In genomic region chr11:66311965-66312548, GRCh38 we compare ENCODE assay signal across 1 cellular context.
TF ChIP-seq lines count a peak whose summit lies in the region.

No MANE protein-coding gene starts in this region.

TF ChIP-seq in K562, 482 proteins besides CTCF, POLR2A, EP300 and RAD21 (continued from another document and continues in another):
- TF ChIP-seq ZNF830 (CRISPR knock-in tag; IDR thresholded peaks at IDR 0.05) (no peak), ZNF174 (CRISPR knock-in tag; IDR thresholded peaks at IDR 0.05) (no peak), TEAD2 (tag; IDR thresholded peaks at IDR 0.05) (no peak), HDAC1 (IDR thresholded peaks at IDR 0.05) (peak in 1 of 2 experiments; percentile 93; a peak in 2 of 4 replicates), ZNF3 (CRISPR knock-in tag; IDR thresholded peaks at IDR 0.05) (no peak), CCNT2 (IDR thresholded peaks at IDR 0.05; ENCODE audit: borderline replicate concordance, extremely low read depth, insufficient read length, low read depth, low read length) (peak; percentile 34), MCM3 (IDR thresholded peaks at IDR 0.05) (no peak), ZNF217 (CRISPR knock-in tag; IDR thresholded peaks at IDR 0.05) (no peak), HMGN3 (IDR thresholded peaks at IDR 0.05; ENCODE audit: borderline replicate concordance, extremely low read depth, insufficient read length, low read depth, low read length) (peak; percentile 80), ZNF785 (CRISPR knock-in tag; IDR thresholded peaks at IDR 0.05) (no peak), RAD51 (IDR thresholded peaks at IDR 0.05; ENCODE audit: borderline replicate concordance, low read depth) (no peak), FIP1L1 (IDR thresholded peaks at IDR 0.05; ENCODE audit: low read depth, low read length, poor library complexity, severe bottlenecking) (no peak), ZFP91 (CRISPR knock-in tag; IDR thresholded peaks at IDR 0.05) (no peak), ZKSCAN3 (CRISPR knock-in tag; IDR thresholded peaks at IDR 0.05) (no peak), RB1 (IDR thresholded peaks at IDR 0.05; ENCODE audit: low read depth) (peak; percentile 59), CSDE1 (IDR thresholded peaks at IDR 0.05) (no peak), ZNF717 (CRISPR knock-in tag; IDR thresholded peaks at IDR 0.05) (no peak), TCFL5 (CRISPR knock-in tag; conservative IDR thresholded peaks at IDR 0.05) (no peak), ZMIZ1 (IDR thresholded peaks at IDR 0.05; ENCODE audit: low read depth in 2 of 2, low read length in 2 of 2) (0 out of 4 replicates have a peak, but pooled peaks of 1 of the 2 experiments have one; percentile 7), SPI1 (IDR thresholded peaks at IDR 0.05; ENCODE audit: borderline replicate concordance, low read depth, low read length) (no peak), ZNF76 (CRISPR knock-in tag; IDR thresholded peaks at IDR 0.05; ENCODE audit: borderline replicate concordance) (no peak), NCOR1 (IDR thresholded peaks at IDR 0.05) (no peak), CREM (IDR thresholded peaks at IDR 0.05; ENCODE audit: low read depth) (no peak; the same call in 1 of the 2 replicates), ZNF41 (CRISPR knock-in tag; conservative IDR thresholded peaks at IDR 0.05) (no peak), CREB1 (IDR thresholded peaks at IDR 0.05) (no peak; the same call in 1 of the 2 replicates), CREB1 (CRISPR knock-in tag; IDR thresholded peaks at IDR 0.05) (peak; percentile 71), ZFP1 (CRISPR knock-in tag; IDR thresholded peaks at IDR 0.05) (no peak), TGIF2 (CRISPR knock-in tag; IDR thresholded peaks at IDR 0.05) (no peak; the same call in 1 of the 2 replicates), POLR3A (IDR thresholded peaks at IDR 0.05; ENCODE audit: borderline replicate concordance, extremely low read depth, insufficient read depth, insufficient read length) (no peak), SOX6 (IDR thresholded peaks at IDR 0.05) (no peak), CBX5 (IDR thresholded peaks at IDR 0.05; ENCODE audit: borderline replicate concordance, low read depth) (no peak), ZNF232 (CRISPR knock-in tag; IDR thresholded peaks at IDR 0.05) (no peak), GABPB2 (CRISPR knock-in tag; conservative IDR thresholded peaks at IDR 0.05) (no peak), SIN3B (IDR thresholded peaks at IDR 0.05; ENCODE audit: low read depth) (no peak), TRIM28 (IDR thresholded peaks at IDR 0.05) (no peak), RREB1 (CRISPR knock-in tag; IDR thresholded peaks at IDR 0.05) (no peak), UBTF (IDR thresholded peaks at IDR 0.05; ENCODE audit: borderline replicate concordance in 1 of 2, low read depth in 2 of 2, low read length in 2 of 2) (no peak), FOSL1 (tag; conservative IDR thresholded peaks at IDR 0.05) (no peak), SRSF9 (IDR thresholded peaks at IDR 0.05; ENCODE audit: borderline replicate concordance, low read depth, low read length) (no peak), ZNF780A (CRISPR knock-in tag; IDR thresholded peaks at IDR 0.05) (no peak)
- TF ChIP-seq, protein P1, sequence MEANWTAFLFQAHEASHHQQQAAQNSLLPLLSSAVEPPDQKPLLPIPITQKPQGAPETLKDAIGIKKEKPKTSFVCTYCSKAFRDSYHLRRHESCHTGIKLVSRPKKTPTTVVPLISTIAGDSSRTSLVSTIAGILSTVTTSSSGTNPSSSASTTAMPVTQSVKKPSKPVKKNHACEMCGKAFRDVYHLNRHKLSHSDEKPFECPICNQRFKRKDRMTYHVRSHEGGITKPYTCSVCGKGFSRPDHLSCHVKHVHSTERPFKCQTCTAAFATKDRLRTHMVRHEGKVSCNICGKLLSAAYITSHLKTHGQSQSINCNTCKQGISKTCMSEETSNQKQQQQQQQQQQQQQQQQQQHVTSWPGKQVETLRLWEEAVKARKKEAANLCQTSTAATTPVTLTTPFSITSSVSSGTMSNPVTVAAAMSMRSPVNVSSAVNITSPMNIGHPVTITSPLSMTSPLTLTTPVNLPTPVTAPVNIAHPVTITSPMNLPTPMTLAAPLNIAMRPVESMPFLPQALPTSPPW (CRISPR knock-in tag; IDR thresholded peaks at IDR 0.05) = peak; percentile 59
- TF ChIP-seq, protein P2, sequence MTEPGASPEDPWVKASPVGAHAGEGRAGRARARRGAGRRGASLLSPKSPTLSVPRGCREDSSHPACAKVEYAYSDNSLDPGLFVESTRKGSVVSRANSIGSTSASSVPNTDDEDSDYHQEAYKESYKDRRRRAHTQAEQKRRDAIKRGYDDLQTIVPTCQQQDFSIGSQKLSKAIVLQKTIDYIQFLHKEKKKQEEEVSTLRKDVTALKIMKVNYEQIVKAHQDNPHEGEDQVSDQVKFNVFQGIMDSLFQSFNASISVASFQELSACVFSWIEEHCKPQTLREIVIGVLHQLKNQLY (CRISPR knock-in tag; conservative IDR thresholded peaks at IDR 0.05) = no peak
- TF ChIP-seq, protein P3, sequence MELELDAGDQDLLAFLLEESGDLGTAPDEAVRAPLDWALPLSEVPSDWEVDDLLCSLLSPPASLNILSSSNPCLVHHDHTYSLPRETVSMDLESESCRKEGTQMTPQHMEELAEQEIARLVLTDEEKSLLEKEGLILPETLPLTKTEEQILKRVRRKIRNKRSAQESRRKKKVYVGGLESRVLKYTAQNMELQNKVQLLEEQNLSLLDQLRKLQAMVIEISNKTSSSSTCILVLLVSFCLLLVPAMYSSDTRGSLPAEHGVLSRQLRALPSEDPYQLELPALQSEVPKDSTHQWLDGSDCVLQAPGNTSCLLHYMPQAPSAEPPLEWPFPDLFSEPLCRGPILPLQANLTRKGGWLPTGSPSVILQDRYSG (tag; conservative IDR thresholded peaks at IDR 0.05; ENCODE audit: low read depth) = no peak
- TF ChIP-seq, protein P4, sequence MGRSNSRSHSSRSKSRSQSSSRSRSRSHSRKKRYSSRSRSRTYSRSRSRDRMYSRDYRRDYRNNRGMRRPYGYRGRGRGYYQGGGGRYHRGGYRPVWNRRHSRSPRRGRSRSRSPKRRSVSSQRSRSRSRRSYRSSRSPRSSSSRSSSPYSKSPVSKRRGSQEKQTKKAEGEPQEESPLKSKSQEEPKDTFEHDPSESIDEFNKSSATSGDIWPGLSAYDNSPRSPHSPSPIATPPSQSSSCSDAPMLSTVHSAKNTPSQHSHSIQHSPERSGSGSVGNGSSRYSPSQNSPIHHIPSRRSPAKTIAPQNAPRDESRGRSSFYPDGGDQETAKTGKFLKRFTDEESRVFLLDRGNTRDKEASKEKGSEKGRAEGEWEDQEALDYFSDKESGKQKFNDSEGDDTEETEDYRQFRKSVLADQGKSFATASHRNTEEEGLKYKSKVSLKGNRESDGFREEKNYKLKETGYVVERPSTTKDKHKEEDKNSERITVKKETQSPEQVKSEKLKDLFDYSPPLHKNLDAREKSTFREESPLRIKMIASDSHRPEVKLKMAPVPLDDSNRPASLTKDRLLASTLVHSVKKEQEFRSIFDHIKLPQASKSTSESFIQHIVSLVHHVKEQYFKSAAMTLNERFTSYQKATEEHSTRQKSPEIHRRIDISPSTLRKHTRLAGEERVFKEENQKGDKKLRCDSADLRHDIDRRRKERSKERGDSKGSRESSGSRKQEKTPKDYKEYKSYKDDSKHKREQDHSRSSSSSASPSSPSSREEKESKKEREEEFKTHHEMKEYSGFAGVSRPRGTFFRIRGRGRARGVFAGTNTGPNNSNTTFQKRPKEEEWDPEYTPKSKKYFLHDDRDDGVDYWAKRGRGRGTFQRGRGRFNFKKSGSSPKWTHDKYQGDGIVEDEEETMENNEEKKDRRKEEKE (IDR thresholded peaks at IDR 0.05; ENCODE audit: borderline replicate concordance in 1 of 2, control insufficient read depth in 1 of 2, low read depth in 2 of 2, low read length in 1 of 2) = no peak
